In genomic region chr14:68409355-68409754, GRCh38 we compare ENCODE assay signal across 14 cellular contexts.
DNase-seq lines count a peak whose midpoint lies in the region; ATAC-seq lines count a peak whose summit lies in the region.
"Had no signal": no experiment of that assay in that cellular context is flagged by ENCODE, and none has a peak within 500 bp of the region (broad histone marks: within the 10 kb centered on the region; RNA-seq: fewer than 3 reads in every experiment).

No MANE protein-coding gene starts in this region.

- DNase-seq in NOMO-1 (lab: John Stamatoyannopoulos, UW; ENCODE audit: unreplicated experiment in 2 of 2) (peak; percentile 5 to 23), NOMO-1 treated with dmso at 0.1 percent for 144 hours (lab: John Stamatoyannopoulos, UW; ENCODE audit: unreplicated experiment) (no peak), OCI-M2 (lab: John Stamatoyannopoulos, UW; ENCODE audit: unreplicated experiment) (peak; percentile 57), fibroblast of gingiva (ENCODE audit: low read depth) (peak; percentile 12), NCI-H345 treated with DMSO at 0.1 percent for 48 hours (lab: John Stamatoyannopoulos, UW; ENCODE audit: unreplicated experiment) (no peak), GM19240 (ENCODE audit: insufficient read length, low spot score) (no peak)
- no peak for DNase-seq in stimulated activated effector memory CD8-positive, alpha-beta T cell treated with anti-CD3 and anti-CD28 coated beads, Interleukin-12 subunit alpha, Interleukin-12 subunit beta, amount 100 ng/mL, for 72 hours (ENCODE audit: low spot score in 2 of 2)
- no peak for DNase-seq in activated CD4-positive, alpha-beta T cell treated with anti-CD3 and anti-CD28 coated beads for 1 hour
- DNase-seq: 8988T, DMS 273 treated with DMSO at 0.1 percent for 48 hours, glutamatergic neuron, NCI-H187, NCI-H526 treated with DMSO at 0.1 percent for 48 hours had no signal

- peaks cover 31% of the 10 kb centered on the region for H3K4me1 Mint-ChIP-seq in stimulated activated effector memory CD8-positive, alpha-beta T cell treated with anti-CD3 and anti-CD28 coated beads, Interleukin-12 subunit alpha, Interleukin-12 subunit beta, amount 100 ng/mL, for 72 hours

- ATAC-seq in stimulated activated effector memory CD8-positive, alpha-beta T cell treated with anti-CD3 and anti-CD28 coated beads, Interleukin-12 subunit alpha, Interleukin-12 subunit beta, amount 100 ng/mL, for 72 hours: no peak

- H3K4me3 Mint-ChIP-seq in stimulated activated effector memory CD8-positive, alpha-beta T cell treated with anti-CD3 and anti-CD28 coated beads, Interleukin-12 subunit alpha, Interleukin-12 subunit beta, amount 100 ng/mL, for 72 hours: no peak overlapping the region
- H3K4me3 Mint-ChIP-seq: activated naive CD4-positive, alpha-beta T cell treated with anti-CD3 and anti-CD28 coated beads, Interleukin-2, amount 10 ng/mL, durations not matched to agents 7 days and 5 days had no signal

- H3K27ac Mint-ChIP-seq in stimulated activated effector memory CD8-positive, alpha-beta T cell treated with anti-CD3 and anti-CD28 coated beads, Interleukin-12 subunit alpha, Interleukin-12 subunit beta, amount 100 ng/mL, for 72 hours: peak overlapping the region; percentile 15
- H3K27ac Mint-ChIP-seq: activated naive CD4-positive, alpha-beta T cell treated with anti-CD3 and anti-CD28 coated beads, Interleukin-2, amount 10 ng/mL, durations not matched to agents 7 days and 5 days had no signal

- H3K9me3 Mint-ChIP-seq in stimulated activated effector memory CD8-positive, alpha-beta T cell treated with anti-CD3 and anti-CD28 coated beads, Interleukin-12 subunit alpha, Interleukin-12 subunit beta, amount 100 ng/mL, for 72 hours: no peaks in the 10 kb centered on the region
- H3K9me3 Mint-ChIP-seq: activated naive CD4-positive, alpha-beta T cell treated with anti-CD3 and anti-CD28 coated beads, Interleukin-2, amount 10 ng/mL, durations not matched to agents 7 days and 5 days had no signal

- H3K36me3 Mint-ChIP-seq in stimulated activated effector memory CD8-positive, alpha-beta T cell treated with anti-CD3 and anti-CD28 coated beads, Interleukin-12 subunit alpha, Interleukin-12 subunit beta, amount 100 ng/mL, for 72 hours: no peaks in the 10 kb centered on the region
- H3K36me3 Mint-ChIP-seq: activated naive CD4-positive, alpha-beta T cell treated with anti-CD3 and anti-CD28 coated beads, Interleukin-2, amount 10 ng/mL, durations not matched to agents 7 days and 5 days had no signal

Comparison
In these comparisons a context has a peak if more than half of its experiments do, and no peak if none do; other contexts are left out.
1. DNase-seq: peak in NOMO-1 (2 of 2), OCI-M2 (single experiment) and fibroblast of gingiva (single experiment); none in NOMO-1 treated with dmso at 0.1 percent for 144 hours (single experiment), stimulated activated effector memory CD8-positive, alpha-beta T cell treated with anti-CD3 and anti-CD28 coated beads, Interleukin-12 subunit alpha, Interleukin-12 subunit beta, amount 100 ng/mL, for 72 hours (0 of 2), NCI-H345 treated with DMSO at 0.1 percent for 48 hours (single experiment), activated CD4-positive, alpha-beta T cell treated with anti-CD3 and anti-CD28 coated beads for 1 hour (single experiment) and GM19240 (single experiment).